Comparison of ENCODE assay signal across 8 cellular contexts in genomic region chr6:113969888-113970807, GRCh38. TPM values are rescaled to one million over a fixed set of nuclear protein-coding genes. Genes with fewer than 3 reads are reported as not detected.
DNase-seq lines count a peak whose midpoint lies in the region; ATAC-seq and TF ChIP-seq lines count a peak whose summit lies in the region.

No MANE protein-coding gene starts in this region.

- peaks cover 28% of the 10 kb centered on the region for H3K4me1 ChIP-seq in CD8-positive, alpha-beta memory T cell (ENCODE audit: insufficient read depth, low read length)
- peaks cover 3% of the 10 kb centered on the region for H3K4me1 ChIP-seq in RWPE2 (ENCODE audit: insufficient read depth, poor library complexity, severe bottlenecking)
- peaks cover 6% of the 10 kb centered on the region for H3K4me1 ChIP-seq in thymus (ENCODE audit: control insufficient read depth, insufficient read depth, low read length)

- peak overlapping the region; percentile 93 to 99 (median 96) for H3K27ac Mint-ChIP-seq in CD8-positive, alpha-beta memory T cell
- H3K27ac Mint-ChIP-seq in activated naive CD4-positive, alpha-beta T cell treated with anti-CD3 and anti-CD28 coated beads, Interleukin-2, amount 10 ng/mL, durations not matched to agents 7 days and 5 days, result peak overlapping the region; percentile 98
- H3K27ac Mint-ChIP-seq in glutamatergic neuron (ENCODE audit: unreplicated experiment), result peak overlapping the region; percentile 100

- peaks cover 0 to 3% of the 10 kb centered on the region in 2 donors for H3K27me3 Mint-ChIP-seq in CD8-positive, alpha-beta memory T cell
- peaks cover 6% of the 10 kb centered on the region for H3K27me3 Mint-ChIP-seq in activated naive CD4-positive, alpha-beta T cell treated with anti-CD3 and anti-CD28 coated beads, Interleukin-2, amount 10 ng/mL, durations not matched to agents 7 days and 5 days
- H3K27me3 Mint-ChIP-seq in glutamatergic neuron (ENCODE audit: unreplicated experiment), result peaks cover 12% of the 10 kb centered on the region

- H3K4me3 Mint-ChIP-seq in CD8-positive, alpha-beta memory T cell, result peak overlapping the region; percentile 96 to 100 (median 98)
- peak overlapping the region; percentile 96 for H3K4me3 Mint-ChIP-seq in activated naive CD4-positive, alpha-beta T cell treated with anti-CD3 and anti-CD28 coated beads, Interleukin-2, amount 10 ng/mL, durations not matched to agents 7 days and 5 days
- H3K4me3 Mint-ChIP-seq in glutamatergic neuron (ENCODE audit: unreplicated experiment), result peak overlapping the region; percentile 93

- under 1% methylated on average over 70 of the region's 70 CpGs for WGBS in thymus

- H3K4me1 Mint-ChIP-seq in CD8-positive, alpha-beta memory T cell, result peaks cover 37 to 63% (median 49%) of the 10 kb centered on the region in 3 donors
- H3K4me1 Mint-ChIP-seq in activated naive CD4-positive, alpha-beta T cell treated with anti-CD3 and anti-CD28 coated beads, Interleukin-2, amount 10 ng/mL, durations not matched to agents 7 days and 5 days, result peaks cover 31% of the 10 kb centered on the region
- H3K4me1 Mint-ChIP-seq in glutamatergic neuron (ENCODE audit: low read depth, unreplicated experiment), result peaks cover 14% of the 10 kb centered on the region

- CTCF ChIA-PET in CD8-positive, alpha-beta memory T cell (lab: Charles Lee), result interaction anchor here (1.3 kb wide), 1 partner anchor 11 kb away, joined by 6 read pairs; no protein-coding TSS in a partner anchor
- CTCF ChIA-PET in activated naive CD4-positive, alpha-beta T cell treated with anti-CD3 and anti-CD28 coated beads, Interleukin-2, amount 10 ng/mL, durations not matched to agents 7 days and 5 days (lab: Charles Lee), result no interaction called here

- H3K4me3 ChIP-seq in CD8-positive, alpha-beta memory T cell (ENCODE audit: low read length), result peak overlapping the region; percentile 82
- H3K4me3 ChIP-seq in RWPE2 (ENCODE audit: severe bottlenecking), result peak overlapping the region; percentile 96
- H3K4me3 ChIP-seq in thymus (ENCODE audit: low read length), result peak overlapping the region; percentile 99

- H3K9me3 Mint-ChIP-seq in CD8-positive, alpha-beta memory T cell, result no peaks in the 10 kb centered on the region
- no peaks in the 10 kb centered on the region for H3K9me3 Mint-ChIP-seq in activated naive CD4-positive, alpha-beta T cell treated with anti-CD3 and anti-CD28 coated beads, Interleukin-2, amount 10 ng/mL, durations not matched to agents 7 days and 5 days
- H3K9me3 Mint-ChIP-seq in glutamatergic neuron (ENCODE audit: unreplicated experiment), result peaks cover 15% of the 10 kb centered on the region

- H3K9me3 ChIP-seq in CD8-positive, alpha-beta memory T cell (ENCODE audit: low read length), result no peaks in the 10 kb centered on the region
- H3K9me3 ChIP-seq in RWPE2 (ENCODE audit: severe bottlenecking) (no peaks in the 10 kb centered on the region), thymus (ENCODE audit: control insufficient read depth) (no peaks in the 10 kb centered on the region)

- H3K36me3 ChIP-seq in CD8-positive, alpha-beta memory T cell (ENCODE audit: insufficient read depth, low read length), result no peaks in the 10 kb centered on the region
- H3K36me3 ChIP-seq in RWPE2 (ENCODE audit: low read depth), result no peaks in the 10 kb centered on the region
- H3K36me3 ChIP-seq in thymus (ENCODE audit: control insufficient read depth, insufficient read depth), result no peaks in the 10 kb centered on the region

- DNase-seq in CD8-positive, alpha-beta memory T cell, result peak; percentile 30 to 66 (median 51)
- DNase-seq in RWPE2 (ENCODE audit: low spot score), result peak; percentile 65
- peak; percentile 70 for DNase-seq in activated naive CD4-positive, alpha-beta T cell treated with anti-CD3 and anti-CD28 coated beads, Interleukin-2, amount 10 ng/mL, durations not matched to agents 7 days and 5 days
- peak; percentile 81 for DNase-seq in glutamatergic neuron
- DNase-seq in occipital lobe (lab: John Stamatoyannopoulos, UW), result peak; percentile 18

- no peaks in the 10 kb centered on the region for H3K27me3 ChIP-seq in CD8-positive, alpha-beta memory T cell (ENCODE audit: insufficient read depth, low read length, poor library complexity, severe bottlenecking)
- H3K27me3 ChIP-seq in RWPE2 (ENCODE audit: insufficient read depth, poor library complexity, severe bottlenecking) (no peaks in the 10 kb centered on the region), thymus (ENCODE audit: control insufficient read depth, insufficient read depth) (no peaks in the 10 kb centered on the region)

- peak overlapping the region; percentile 79 for H3K27ac ChIP-seq in CD8-positive, alpha-beta memory T cell (ENCODE audit: low read depth, low read length)
- peak overlapping the region; percentile 62 for H3K27ac ChIP-seq in RWPE2 (ENCODE audit: poor library complexity, severe bottlenecking)
- peak overlapping the region; percentile 96 for H3K27ac ChIP-seq in thymus (ENCODE audit: low read depth)

- POLR2A ChIA-PET in CD8-positive, alpha-beta memory T cell (lab: Charles Lee), result no interaction called here

- TF ChIP-seq CTCF in RWPE2 (IDR thresholded peaks at IDR 0.05; ENCODE audit: poor library complexity, severe bottlenecking), result no peak
- TF ChIP-seq CTCF in glutamatergic neuron (IDR thresholded peaks at IDR 0.05; ENCODE audit: partially characterized antibody, unreplicated experiment), result no peak

- ATAC-seq in GM19463 (IDR thresholded peaks at IDR 0.05; ENCODE audit: unreplicated experiment) (peak; percentile 32), HG03565 (IDR thresholded peaks at IDR 0.05; ENCODE audit: unreplicated experiment) (peak; percentile 10), RWPE2 (ENCODE audit: low read depth) (peak; percentile 60)

- H3K36me3 Mint-ChIP-seq in CD8-positive, alpha-beta memory T cell, result peaks cover 0 to 12% (median 0%) of the 10 kb centered on the region in 3 donors
- H3K36me3 Mint-ChIP-seq in activated naive CD4-positive, alpha-beta T cell treated with anti-CD3 and anti-CD28 coated beads, Interleukin-2, amount 10 ng/mL, durations not matched to agents 7 days and 5 days, result peaks cover 3% of the 10 kb centered on the region
- H3K36me3 Mint-ChIP-seq in glutamatergic neuron (ENCODE audit: unreplicated experiment), result no peaks in the 10 kb centered on the region

RNA-seq across cellular contexts. Expression of gene HDAC2, which starts 0.8 kb away (rescaled TPM):
- 100 to 1,000 TPM; 115 to 121 TPM for total RNA-seq in CD8-positive, alpha-beta memory T cell
- 76.8 TPM for polyA plus RNA-seq in CD8-positive, alpha-beta memory T cell
- total RNA-seq in glutamatergic neuron (ENCODE audit: unreplicated experiment), result 389 TPM
- total RNA-seq in occipital lobe, result 159 TPM
- polyA plus RNA-seq in thymus, result 87.8 TPM

Comparison
In these comparisons a context has a peak if more than half of its experiments do, and no peak if none do; other contexts are left out.
1. Peak in every context shown above with its lines: DNase-seq, ATAC-seq, H3K4me3 ChIP-seq and H3K27ac ChIP-seq.
2. DNase-seq: peak in every context shown above with its lines; median percentile 81 in glutamatergic neuron; 70 in activated naive CD4-positive, alpha-beta T cell treated with anti-CD3 and anti-CD28 coated beads, Interleukin-2, amount 10 ng/mL, durations not matched to agents 7 days and 5 days; 65 in RWPE2; 51 in CD8-positive, alpha-beta memory T cell; 18 in occipital lobe.
3. ATAC-seq: peak in every context shown above with its lines; median percentile 60 in RWPE2; 32 in GM19463; 10 in HG03565.